Comparison of ENCODE assay signal across 8 cellular contexts in the genomic region with DNA sequence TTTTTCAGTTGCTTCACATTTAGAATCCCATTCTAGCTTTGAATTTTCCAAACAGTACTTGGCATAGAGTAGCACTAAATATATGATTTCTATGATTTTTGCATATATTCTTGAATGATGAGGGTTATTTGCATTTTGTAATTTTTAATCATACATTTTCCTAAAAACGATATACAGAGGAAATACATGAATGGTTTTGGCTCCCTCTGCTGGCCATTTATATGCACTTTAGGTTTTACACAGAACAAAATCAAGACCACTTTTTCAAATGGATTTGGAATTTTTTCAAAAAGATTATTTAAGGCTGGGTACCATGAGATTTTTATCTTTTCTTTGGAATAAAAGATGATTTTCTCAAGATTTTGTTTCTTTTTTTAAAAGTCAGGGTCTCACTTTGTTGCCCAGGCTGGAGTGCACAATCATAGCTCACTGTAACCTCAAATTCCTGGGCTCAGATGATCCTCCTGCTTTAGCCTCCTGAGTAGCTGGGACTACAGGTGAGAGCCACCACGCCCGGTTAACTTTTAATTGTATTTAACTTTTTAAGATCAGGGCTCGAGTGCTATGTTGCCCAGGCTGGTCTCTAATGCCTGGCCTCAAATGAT. TPM values are rescaled to one million over a fixed set of nuclear protein-coding genes. Genes with fewer than 3 reads are reported as not detected.
DNase-seq lines count a peak whose midpoint lies in the region; ATAC-seq, FAIRE-seq and TF ChIP-seq lines count a peak whose summit lies in the region.

No MANE protein-coding gene starts in this region.

- H3K23ac ChIP-seq in mesenchymal stem cell (ENCODE audit: low read length in 2 of 2), result no peak overlapping the region

- H3K9ac ChIP-seq in PC-3 (ENCODE audit: low read length) (no peak overlapping the region), mesenchymal stem cell (ENCODE audit: low read length) (peak overlapping the region; percentile 19)

- H2BK120ac ChIP-seq in mesenchymal stem cell (ENCODE audit: low read depth, low read length), result no peak overlapping the region

- 27% methylated on average over 3 of the region's 4 CpGs for WGBS in mesenchymal stem cell

- H3K79me2 ChIP-seq in PC-3 (ENCODE audit: low read length), result no peaks in the 10 kb centered on the region

- TF ChIP-seq CTCF in PC-3 (conservative IDR thresholded peaks at IDR 0.05; ENCODE audit: low read depth, low read length), result peak; percentile 84

- H3K27ac ChIP-seq in PC-3 (ENCODE audit: low read length) (no peak overlapping the region), mesenchymal stem cell (ENCODE audit: low read length, poor library complexity, severe bottlenecking) (no peak overlapping the region)

- H3K4ac ChIP-seq in mesenchymal stem cell (ENCODE audit: low read depth in 1 of 2, low read length in 2 of 2), result no peak overlapping the region

- H2AK5ac ChIP-seq in mesenchymal stem cell (ENCODE audit: low read length, severe bottlenecking), result no peak overlapping the region

- peak; percentile 44 for DNase-seq in DMS114 treated with DMSO at 0.1 percent for 48 hours (lab: John Stamatoyannopoulos, UW; ENCODE audit: unreplicated experiment)
- peak; percentile 61 for DNase-seq in PC-3
- DNase-seq in mesenchymal stem cell, result peak; percentile 61
- DNase-seq in NCI-H187 treated with DMSO at 0.1 percent for 48 hours (lab: John Stamatoyannopoulos, UW), result no peak

- FAIRE-seq in A204.1 (lab: Jason Lieb, UNC) (peak; percentile 96), colon (lab: Jason Lieb, UNC) (peak; percentile 92)

- H2BK12ac ChIP-seq in mesenchymal stem cell (ENCODE audit: low read length in 2 of 2), result no peak overlapping the region

- H4K20me1 ChIP-seq in PC-3 (ENCODE audit: low read length), result no peaks in the 10 kb centered on the region

- H3K9me2 ChIP-seq in PC-3 (replicated peaks; ENCODE audit: low read length), result no peaks in the 10 kb centered on the region

- no peaks in the 10 kb centered on the region for H3K36me3 ChIP-seq in PC-3 (ENCODE audit: low read depth, low read length)
- no peaks in the 10 kb centered on the region for H3K36me3 ChIP-seq in mesenchymal stem cell (ENCODE audit: control insufficient read depth in 1 of 2, insufficient read depth in 2 of 2, low read depth in 1 of 2, low read length in 2 of 2)

- peak; percentile 43 for ATAC-seq in HG03060 (IDR thresholded peaks at IDR 0.05; ENCODE audit: low read depth, unreplicated experiment)
- ATAC-seq in PC-3, result peak; percentile 45; the same call in 1 of the 2 replicates
- ATAC-seq in HG02970 (IDR thresholded peaks at IDR 0.05; ENCODE audit: low FRiP score, unreplicated experiment), result no peak

- no peak overlapping the region for H4K91ac ChIP-seq in mesenchymal stem cell (ENCODE audit: low read length)

- H2BK5ac ChIP-seq in mesenchymal stem cell (ENCODE audit: low read depth, low read length, poor library complexity, severe bottlenecking), result no peak overlapping the region

- H3K4me2 ChIP-seq in PC-3 (ENCODE audit: low read length) (no peak overlapping the region), mesenchymal stem cell (ENCODE audit: low read length, poor library complexity, severe bottlenecking) (no peak overlapping the region)

- H4K8ac ChIP-seq in mesenchymal stem cell (ENCODE audit: low read length), result no peak overlapping the region

- no TSS peak for BruUV-seq in PC-3 (replicated peaks; lab: Mats Ljungman, UMichigan)

- H3K9me3 ChIP-seq in PC-3 (ENCODE audit: low read length), result no peaks in the 10 kb centered on the region
- H3K9me3 ChIP-seq in mesenchymal stem cell (ENCODE audit: control insufficient read depth, low read length), result no peaks in the 10 kb centered on the region

- intact Hi-C loops in PC-3 (cut with micrococcal nuclease), result loop anchor here (1.0 to 2.0 kb wide), 4 partner anchors 36 to 434 kb away; a partner anchor contains a TSS

- no peaks in the 10 kb centered on the region for H3F3A ChIP-seq in PC-3 (ENCODE audit: low read length, unreplicated experiment)

- CTCF ChIA-PET in PC-3 (lab: Charles Lee), result no interaction called here

- H3K27me3 ChIP-seq in PC-3 (ENCODE audit: low read length) (no peaks in the 10 kb centered on the region), mesenchymal stem cell (ENCODE audit: control insufficient read depth in 1 of 2, insufficient read depth in 1 of 2, low read length in 2 of 2) (peaks cover 0 to 10% of the 10 kb centered on the region in 2 experiments)

- H3K4me1 ChIP-seq in PC-3 (ENCODE audit: insufficient read depth, low read length) (no peaks in the 10 kb centered on the region), mesenchymal stem cell (ENCODE audit: control insufficient read depth, insufficient read depth, low read depth, low read length) (no peaks in the 10 kb centered on the region)

- H2BK15ac ChIP-seq in mesenchymal stem cell (ENCODE audit: low read depth, poor library complexity, severe bottlenecking), result no peak overlapping the region

- H2AFZ ChIP-seq in PC-3 (ENCODE audit: low read length) (no peak overlapping the region), mesenchymal stem cell (ENCODE audit: low read depth, low read length) (no peak overlapping the region)

- H3K14ac ChIP-seq in mesenchymal stem cell (ENCODE audit: low read length in 2 of 2), result no peak overlapping the region

- no peaks in the 10 kb centered on the region for H3K79me1 ChIP-seq in mesenchymal stem cell (replicated peaks; ENCODE audit: low read length, poor library complexity, severe bottlenecking)

- H3K4me3 ChIP-seq in PC-3 (ENCODE audit: low read length) (no peak overlapping the region), mesenchymal stem cell (ENCODE audit: insufficient read depth in 1 of 2, low read depth in 1 of 2, low read length in 2 of 2) (no peak overlapping the region)

- POLR2A ChIA-PET in PC-3 (lab: Charles Lee; ENCODE audit: unreplicated experiment), result no interaction called here

- H3K18ac ChIP-seq in mesenchymal stem cell (ENCODE audit: low read depth in 1 of 2, low read length in 2 of 2), result no peak overlapping the region

RNA-seq across cellular contexts. Expression of a gene that starts 16.7 kb away (rescaled TPM):
- 8.8 and 17.7 TPM in 2 replicates for total RNA-seq in PC-3 (2014; rRNA removed)
- 21.9 TPM for polyA plus RNA-seq in mesenchymal stem cell (2013, experiment 1 of 2)
- polyA plus RNA-seq in mesenchymal stem cell (2013, experiment 2 of 2), result 22.7 TPM

RNA-seq across cellular contexts. Expression of a gene that starts 35.9 kb away (rescaled TPM):
- total RNA-seq in PC-3 (2014; rRNA removed), result not detected in 2 replicates
- not detected for polyA plus RNA-seq in mesenchymal stem cell (2013, experiment 1 of 2)
- not detected for polyA plus RNA-seq in mesenchymal stem cell (2013, experiment 2 of 2)
